Comparison of ENCODE assay signal across 25 cellular contexts in the genomic region with DNA sequence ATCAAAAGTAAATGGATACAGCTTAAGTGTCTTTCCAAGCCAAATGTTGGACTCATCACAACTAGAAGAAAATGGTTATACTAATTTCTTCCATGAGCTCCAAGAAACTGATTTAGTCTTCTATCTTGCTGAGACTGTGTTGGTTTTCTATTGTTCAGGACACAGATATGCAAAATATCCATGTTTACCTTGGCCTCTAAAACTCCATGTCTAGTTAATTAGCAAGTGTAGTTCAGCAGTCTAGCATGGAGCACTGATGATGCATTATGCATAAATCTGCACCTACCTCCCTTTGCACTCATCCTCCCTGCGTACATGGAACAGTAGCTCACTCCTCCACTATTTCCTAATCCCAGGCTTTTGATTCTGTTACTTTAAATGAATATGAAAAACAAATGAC.
DNase-seq lines count a peak whose midpoint lies in the region; ATAC-seq and TF ChIP-seq lines count a peak whose summit lies in the region.
"Had no signal": no experiment of that assay in that cellular context is flagged by ENCODE, and none has a peak within 500 bp of the region (broad histone marks: within the 10 kb centered on the region; RNA-seq: fewer than 3 reads in every experiment).

No MANE protein-coding gene starts in this region.

- H3K36me3 ChIP-seq in fibroblast of lung (ENCODE audit: control insufficient read depth, insufficient read depth, low read length): no peaks in the 10 kb centered on the region
- H3K36me3 ChIP-seq in Peyer's patch: no peaks in the 10 kb centered on the region
- H3K36me3 ChIP-seq: BE2C, breast epithelium, gastrocnemius medialis, lower lobe of right lung, SJCRH30, suprapubic skin had no signal

- no peak overlapping the region for H3K4me2 ChIP-seq in fibroblast of lung (ENCODE audit: extremely low read depth, insufficient read depth, low read length)
- H3K4me2 ChIP-seq: GM23338 had no signal

- H3K27ac ChIP-seq in fibroblast of lung (ENCODE audit: insufficient read depth, low read length): no peak overlapping the region
- no peak overlapping the region for H3K27ac ChIP-seq in Peyer's patch
- H3K27ac ChIP-seq: breast epithelium, coronary artery, gastrocnemius medialis, lower lobe of right lung, SJCRH30, skin epidermis, suprapubic skin had no signal

- no peak overlapping the region for H2AFZ ChIP-seq in fibroblast of lung (ENCODE audit: low read length)
- H2AFZ ChIP-seq: GM23338 had no signal

- H3K4me3 ChIP-seq in fibroblast of lung (replicated peaks in 1 of 4; ENCODE audit: control extremely low read depth in 1 of 4, insufficient read depth in 1 of 4, low read depth in 3 of 4, low read length in 4 of 4): no peak overlapping the region
- no peak overlapping the region for H3K4me3 ChIP-seq in Peyer's patch
- H3K4me3 ChIP-seq: breast epithelium, coronary artery, gastrocnemius medialis, GM23338, lower lobe of right lung, SJCRH30, skin epidermis, suprapubic skin had no signal

- no peaks in the 10 kb centered on the region for H3K4me1 ChIP-seq in fibroblast of lung (ENCODE audit: control insufficient read depth, extremely low read depth, insufficient read depth, low read length)
- no peaks in the 10 kb centered on the region for H3K4me1 ChIP-seq in Peyer's patch
- H3K4me1 ChIP-seq: BE2C, breast epithelium, gastrocnemius medialis, lower lobe of right lung, SJCRH30, suprapubic skin had no signal

- H3K27me3 ChIP-seq in fibroblast of lung (ENCODE audit: control insufficient read depth, insufficient read depth, low read length) (no peaks in the 10 kb centered on the region), Peyer's patch (no peaks in the 10 kb centered on the region)
- H3K27me3 ChIP-seq: BE2C, breast epithelium, gastrocnemius medialis, SJCRH30, suprapubic skin had no signal

- H3K79me2 ChIP-seq in fibroblast of lung (ENCODE audit: control insufficient read depth, insufficient read depth, low read length): no peaks in the 10 kb centered on the region

- TF ChIP-seq CTCF in fibroblast of lung (conservative IDR thresholded peaks at IDR 0.05 in 1 of 2, IDR thresholded peaks at IDR 0.05 in 1 of 2; ENCODE audit: low read depth in 1 of 2, low read length in 2 of 2) (no peak), Peyer's patch (IDR thresholded peaks at IDR 0.05) (no peak)

- no peaks in the 10 kb centered on the region for H4K20me1 ChIP-seq in fibroblast of lung (ENCODE audit: control insufficient read depth, extremely low read depth, insufficient read depth, low read length)

- DNase-seq in EL (peak; percentile 79), NCI-H526 (lab: John Stamatoyannopoulos, UW) (peak; percentile 14 to 45), fibroblast of lung (ENCODE audit: low read depth in 2 of 2) (peak; percentile 23 to 84), renal cortical epithelial cell (ENCODE audit: low read depth) (peak; percentile 80), 8988T (no peak), Peyer's patch (no peak)
- DNase-seq: activated CD4-positive, alpha-beta T cell treated with anti-CD3 and anti-CD28 coated beads for 48 hours; activated naive CD8-positive, alpha-beta T cell treated with anti-CD3 and anti-CD28 coated beads, Interleukin-2, amount 10 ng/mL, durations not matched to agents 7 days and 5 days; BE2C; DMS79 treated with DMSO at 0.1 percent for 48 hours; gastrocnemius medialis; hypothalamus; lower lobe of right lung; NCI-H1417 treated with DMSO at 0.1 percent for 48 hours; SJCRH30; stimulated activated CD4-positive, alpha-beta T cell treated with anti-CD3 and anti-CD28 coated beads, Interleukin-2, amount 100 ng/mL, for 24 hours; T-helper 17 cell had no signal

- H3K9ac ChIP-seq in fibroblast of lung (ENCODE audit: insufficient read depth, low read length): no peak overlapping the region

- no peak for ATAC-seq in GM18868 (IDR thresholded peaks at IDR 0.05; ENCODE audit: unreplicated experiment)
- ATAC-seq: gastrocnemius medialis; HepG2; lower lobe of right lung; stimulated activated effector memory CD8-positive, alpha-beta T cell treated with anti-CD3 and anti-CD28 coated beads, Interleukin-12 subunit alpha, Interleukin-12 subunit beta, amount 100 ng/mL, for 72 hours; T-helper 17 cell had no signal

- no peak for TF ChIP-seq POLR2A in Peyer's patch (IDR thresholded peaks at IDR 0.05)

- H3K9me3 ChIP-seq in fibroblast of lung (ENCODE audit: control insufficient read depth, insufficient read depth, low read depth, low read length): no peaks in the 10 kb centered on the region
- no peaks in the 10 kb centered on the region for H3K9me3 ChIP-seq in Peyer's patch
- H3K9me3 ChIP-seq: BE2C, breast epithelium, gastrocnemius medialis, lower lobe of right lung, SJCRH30, suprapubic skin had no signal

Comparison
In these comparisons a context has a peak if more than half of its experiments do, and no peak if none do; other contexts are left out.
1. DNase-seq: peak in EL (single experiment), NCI-H526 (2 of 2), fibroblast of lung (2 of 2) and renal cortical epithelial cell (single experiment); none in 8988T (single experiment) and Peyer's patch (0 of 3).